In the genomic region with DNA sequence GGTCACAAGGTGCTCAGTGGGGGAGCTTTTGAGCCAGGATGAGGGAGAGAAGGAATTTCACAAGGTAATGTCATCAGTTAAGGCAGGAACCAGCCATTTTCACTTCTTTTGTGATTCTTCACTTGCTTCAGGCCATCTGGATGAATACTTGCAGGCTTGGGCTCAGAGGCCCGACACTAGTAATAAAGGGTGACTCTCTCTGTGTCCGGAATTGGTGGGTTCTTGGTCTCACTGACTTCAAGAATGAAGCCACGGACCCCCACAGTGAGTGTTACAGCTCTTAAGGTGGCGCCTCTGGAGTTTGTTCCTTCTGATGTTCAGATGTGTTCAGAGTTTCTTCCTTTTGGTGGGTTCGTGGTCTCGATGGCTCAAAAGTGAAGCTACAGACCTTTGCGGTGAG, we compare ENCODE assay signal across 8 cellular contexts.
DNase-seq lines count a peak whose midpoint lies in the region; ATAC-seq and TF ChIP-seq lines count a peak whose summit lies in the region.
"Not testable (repeated sequence)": the region's sequence is repeated elsewhere in the genome, so short reads cannot be mapped to it uniquely, and the experiment has no call there.

No MANE protein-coding gene starts in this region.

- peak overlapping the region; percentile 60 for H3K18ac ChIP-seq in mesendoderm (ENCODE audit: low read length)

- not testable (repeated sequence) for H3K9ac ChIP-seq in HUES48 (ENCODE audit: low read depth, low read length); HUES64 (ENCODE audit: low read depth, low read length); OCI-LY3 (ENCODE audit: low read length); mesendoderm (ENCODE audit: low read length); neural progenitor cell

- H3K56ac ChIP-seq in mesendoderm (ENCODE audit: low read length) = not testable (repeated sequence)

- H3K9me3 ChIP-seq in HUES48 (ENCODE audit: control insufficient read depth, insufficient read depth, low read length); HUES64 (ENCODE audit: insufficient read depth, low read depth, low read length); esophagus muscularis mucosa; neural progenitor cell (ENCODE audit: low read depth): not testable (repeated sequence)
- peaks cover 17% of the 10 kb centered on the region for H3K9me3 ChIP-seq in OCI-LY3 (ENCODE audit: insufficient read depth, low read length)

- H3K23ac ChIP-seq in mesendoderm (ENCODE audit: low read length) = not testable (repeated sequence)

- H3K4me1 Mint-ChIP-seq in GM23338 (peaks cover 29% of the 10 kb centered on the region), neural progenitor cell (peaks cover 16% of the 10 kb centered on the region)
- not testable (repeated sequence) for H3K4me1 Mint-ChIP-seq in activated CD4-positive, alpha-beta T cell treated with anti-CD3 and anti-CD28 coated beads, Interleukin-2, amount 10 ng/mL, durations not matched to agents 24 days and 14 days

- not testable (repeated sequence) for H2AFZ ChIP-seq in GM23338; OCI-LY3 (ENCODE audit: low read depth, low read length); neural progenitor cell (replicated peaks)

- H4K5ac ChIP-seq in mesendoderm (ENCODE audit: low read length) = not testable (repeated sequence)

- not testable (repeated sequence) for H3K36me3 Mint-ChIP-seq in GM23338 (ENCODE audit: low read depth); activated CD4-positive, alpha-beta T cell treated with anti-CD3 and anti-CD28 coated beads, Interleukin-2, amount 10 ng/mL, durations not matched to agents 24 days and 14 days (ENCODE audit: low read depth); neural progenitor cell

- H4K8ac ChIP-seq in mesendoderm (ENCODE audit: low read depth, low read length) = not testable (repeated sequence)

- 71% methylated on average over 6 of the region's 7 CpGs for WGBS in HUES64
- WGBS in esophagus muscularis mucosa = 75% methylated on average over 7 of the region's 7 CpGs
- WGBS in mesendoderm (ENCODE audit: extremely low coverage, insufficient coverage, low lambda C conversion rate) = no CpG with 5 or more reads among the region's 7 CpGs

- not testable (repeated sequence) for H2BK120ac ChIP-seq in mesendoderm (ENCODE audit: low read depth, low read length)

- H3K27me3 Mint-ChIP-seq in GM23338 (ENCODE audit: insufficient read depth, low read depth, poor library complexity); activated CD4-positive, alpha-beta T cell treated with anti-CD3 and anti-CD28 coated beads, Interleukin-2, amount 10 ng/mL, durations not matched to agents 24 days and 14 days; neural progenitor cell (ENCODE audit: insufficient read depth, low read depth): not testable (repeated sequence)

- H3K79me2 ChIP-seq in GM23338 (replicated peaks; ENCODE audit: insufficient read depth); OCI-LY3 (ENCODE audit: low read length); mesendoderm (ENCODE audit: control insufficient read depth, insufficient read depth, low read length); neural progenitor cell (ENCODE audit: low read depth): not testable (repeated sequence)

- ATAC-seq in GM23338 = not testable (repeated sequence)

- H3K9me3 Mint-ChIP-seq in GM23338; activated CD4-positive, alpha-beta T cell treated with anti-CD3 and anti-CD28 coated beads, Interleukin-2, amount 10 ng/mL, durations not matched to agents 24 days and 14 days; neural progenitor cell: not testable (repeated sequence)

- H3K27ac ChIP-seq in GM23338 (ENCODE audit: low read depth); esophagus muscularis mucosa (replicated peaks in 1 of 4); neural progenitor cell: not testable (repeated sequence)
- H3K27ac ChIP-seq in HUES48 (ENCODE audit: low read depth, low read length) (peak overlapping the region; percentile 27), HUES64 (ENCODE audit: low read depth, low read length) (peak overlapping the region; percentile 35; the same call in 1 of the 2 replicates), OCI-LY3 (ENCODE audit: low read length) (peak overlapping the region; percentile 97; the same call in 1 of the 2 replicates), mesendoderm (ENCODE audit: low read depth, low read length) (peak overlapping the region; percentile 49)

- H3K4me1 ChIP-seq in GM23338 (ENCODE audit: insufficient read depth) (peaks cover 11% of the 10 kb centered on the region), OCI-LY3 (ENCODE audit: low read length) (peaks cover 40% of the 10 kb centered on the region)
- not testable (repeated sequence) for H3K4me1 ChIP-seq in HUES48 (ENCODE audit: control insufficient read depth, insufficient read depth, low read length); HUES64 (ENCODE audit: insufficient read depth, low read length); esophagus muscularis mucosa; mesendoderm (ENCODE audit: control insufficient read depth, low read depth, low read length); neural progenitor cell

- H3K4ac ChIP-seq in mesendoderm (ENCODE audit: low read depth, low read length) = not testable (repeated sequence)

- H3K79me1 ChIP-seq in mesendoderm (ENCODE audit: low read length) = not testable (repeated sequence)

- DNase-seq in GM23338 (ENCODE audit: low spot score) (peak; percentile 8), esophagus muscularis mucosa (ENCODE audit: extremely low spot score) (peak; percentile 12), mesendoderm (peak; percentile 77), neural progenitor cell (ENCODE audit: low spot score) (peak; percentile 13)
- peak; percentile 11 for DNase-seq in activated CD4-positive, alpha-beta T cell treated with anti-CD3 and anti-CD28 coated beads, Interleukin-2, amount 10 ng/mL, durations not matched to agents 24 days and 14 days

- not testable (repeated sequence) for H2AK5ac ChIP-seq in mesendoderm (ENCODE audit: low read length)

- not testable (repeated sequence) for H3F3A ChIP-seq in GM23338 (replicated peaks; ENCODE audit: low read depth)
- peaks cover 27% of the 10 kb centered on the region for H3F3A ChIP-seq in neural progenitor cell (ENCODE audit: low read depth)

- not testable (repeated sequence) for H4K20me1 ChIP-seq in GM23338 (replicated peaks; ENCODE audit: insufficient read depth); OCI-LY3 (ENCODE audit: insufficient read depth, low read length); neural progenitor cell (ENCODE audit: low read depth)

- H3K36me3 ChIP-seq in GM23338 (ENCODE audit: insufficient read depth); HUES48 (ENCODE audit: control insufficient read depth, insufficient read depth, low read length); HUES64 (ENCODE audit: insufficient read depth, low read length); esophagus muscularis mucosa; mesendoderm (ENCODE audit: control insufficient read depth, insufficient read depth, low read length); neural progenitor cell: not testable (repeated sequence)
- H3K36me3 ChIP-seq in OCI-LY3 (replicated peaks; ENCODE audit: low read depth, low read length) = peaks cover 28% of the 10 kb centered on the region

- not testable (repeated sequence) for H3K27me3 ChIP-seq in GM23338 (ENCODE audit: insufficient read depth); HUES48 (ENCODE audit: control insufficient read depth, insufficient read depth, low read length); HUES64 (ENCODE audit: insufficient read depth, low read length); OCI-LY3 (ENCODE audit: low read depth, low read length); esophagus muscularis mucosa; mesendoderm (ENCODE audit: insufficient read depth, low read length, poor library complexity); neural progenitor cell

- H3K27ac Mint-ChIP-seq in GM23338 = peak overlapping the region; percentile 69
- H3K27ac Mint-ChIP-seq in activated CD4-positive, alpha-beta T cell treated with anti-CD3 and anti-CD28 coated beads, Interleukin-2, amount 10 ng/mL, durations not matched to agents 24 days and 14 days; neural progenitor cell: not testable (repeated sequence)

- H3K4me2 ChIP-seq in GM23338; OCI-LY3 (ENCODE audit: low read length); mesendoderm (ENCODE audit: low read length); neural progenitor cell: not testable (repeated sequence)

- H3K4me3 Mint-ChIP-seq in GM23338; activated CD4-positive, alpha-beta T cell treated with anti-CD3 and anti-CD28 coated beads, Interleukin-2, amount 10 ng/mL, durations not matched to agents 24 days and 14 days; neural progenitor cell: not testable (repeated sequence)

- not testable (repeated sequence) for TF ChIP-seq POLR2A in esophagus muscularis mucosa (IDR thresholded peaks at IDR 0.05; ENCODE audit: low read depth)

- not testable (repeated sequence) for H2BK5ac ChIP-seq in mesendoderm (ENCODE audit: low read length)

- H3K9me2 ChIP-seq in GM23338 (ENCODE audit: insufficient read depth) = not testable (repeated sequence)

- TF ChIP-seq EP300 in esophagus muscularis mucosa (IDR thresholded peaks at IDR 0.05) = not testable (repeated sequence)

- intact Hi-C loops in activated CD4-positive, alpha-beta T cell treated with anti-CD3 and anti-CD28 coated beads, Interleukin-2, amount 10 ng/mL, durations not matched to agents 24 days and 14 days (cut with micrococcal nuclease); esophagus muscularis mucosa (cut with DNase I): not testable (repeated sequence)

- not testable (repeated sequence) for H2BK15ac ChIP-seq in mesendoderm (replicated peaks; ENCODE audit: low read depth)

- not testable (repeated sequence) for H3K4me3 ChIP-seq in GM23338; HUES48 (ENCODE audit: low read depth, low read length); HUES64 (ENCODE audit: low read length); OCI-LY3 (ENCODE audit: low read length); esophagus muscularis mucosa; mesendoderm (ENCODE audit: low read length); neural progenitor cell

- TF ChIP-seq CTCF in GM23338 (conservative IDR thresholded peaks at IDR 0.05; ENCODE audit: low read depth in 2 of 2); OCI-LY3 (IDR thresholded peaks at IDR 0.05; ENCODE audit: low read depth, low read length); esophagus muscularis mucosa (IDR thresholded peaks at IDR 0.05); neural progenitor cell (IDR thresholded peaks at IDR 0.05): not testable (repeated sequence)

Comparison
In these comparisons a context has a peak if more than half of its experiments do, and no peak if none do; other contexts are left out.
1. DNase-seq: peak in every context shown above with its lines; median percentile 77 in mesendoderm; 13 in neural progenitor cell; 12 in esophagus muscularis mucosa; 11 in activated CD4-positive, alpha-beta T cell treated with anti-CD3 and anti-CD28 coated beads, Interleukin-2, amount 10 ng/mL, durations not matched to agents 24 days and 14 days; 8 in GM23338.